Comparison of ENCODE assay signal across 12 cellular contexts in genomic region chr5:30690931-30691330, GRCh38.
A peak's percentile ranks its signal among the peaks of the same experiment; 100 is the strongest.
DNase-seq lines count a peak whose midpoint lies in the region; ATAC-seq and TF ChIP-seq lines count a peak whose summit lies in the region.
"Had no signal": no experiment of that assay in that cellular context is flagged by ENCODE, and none has a peak within 500 bp of the region (broad histone marks: within the 10 kb centered on the region; RNA-seq: fewer than 3 reads in every experiment).

No MANE protein-coding gene starts in this region.

- no peak overlapping the region for H3K27ac ChIP-seq in prostate gland

- intact Hi-C loops in prostate gland (cut with DNase I) = no loop called here

- no peaks in the 10 kb centered on the region for H3K4me1 ChIP-seq in prostate gland (replicated peaks)

- no peak for ATAC-seq in GM19324 (IDR thresholded peaks at IDR 0.05; ENCODE audit: low FRiP score, unreplicated experiment)
- ATAC-seq: CD8-positive, alpha-beta T cell; GM23338 had no signal

- no peaks in the 10 kb centered on the region for H3K27me3 ChIP-seq in prostate gland (replicated peaks; ENCODE audit: insufficient read depth)

- no peak for TF ChIP-seq CTCF in prostate gland (IDR thresholded peaks at IDR 0.05)
- no peak for TF ChIP-seq CTCF in foreskin fibroblast (IDR thresholded peaks at IDR 0.05; ENCODE audit: low read depth, low read length)

- 94% methylated on average over 8 of the region's 8 CpGs for WGBS in prostate gland

- no peaks in the 10 kb centered on the region for H3K36me3 ChIP-seq in prostate gland
- H3K36me3 ChIP-seq: HAP-1 had no signal

- no peak overlapping the region for H3K4me3 ChIP-seq in prostate gland
- no peak overlapping the region for H3K4me3 ChIP-seq in foreskin fibroblast (ENCODE audit: low read depth in 1 of 2, low read length in 2 of 2)
- H3K4me3 ChIP-seq: GM23338, HAP-1 had no signal

- TF ChIP-seq POLR2A in prostate gland (IDR thresholded peaks at IDR 0.05) = no peak

- H3K9me3 ChIP-seq in prostate gland = no peaks in the 10 kb centered on the region
- H3K9me3 ChIP-seq: HAP-1 had no signal

- peak; percentile 87 for DNase-seq in DMS53 treated with DMSO at 0.1 percent for 48 hours (lab: John Stamatoyannopoulos, UW; ENCODE audit: unreplicated experiment)
- peak; percentile 39 for DNase-seq in HT1080 (ENCODE audit: low read depth)
- peak; percentile 74 for DNase-seq in SHP77 treated with DMSO at 0.1 percent for 48 hours (lab: John Stamatoyannopoulos, UW)
- DNase-seq in prostate gland (ENCODE audit: low spot score) = no peak
- DNase-seq in foreskin fibroblast = no peak
- DNase-seq: CD8-positive, alpha-beta T cell; COR-L47; DMS153; GF-D8 had no signal

Comparison
In these comparisons a context has a peak if more than half of its experiments do, and no peak if none do; other contexts are left out.
1. DNase-seq: peak in DMS53 treated with DMSO at 0.1 percent for 48 hours (single experiment), HT1080 (single experiment) and SHP77 treated with DMSO at 0.1 percent for 48 hours (single experiment); none in prostate gland (single experiment) and foreskin fibroblast (0 of 2).